ENCODE assay signal across 8 cellular contexts in genomic region chr9:6008169-6008979, GRCh38. TPM values are rescaled to one million over a fixed set of nuclear protein-coding genes. Genes with fewer than 3 reads are reported as not detected.
DNase-seq lines count a peak whose midpoint lies in the region; ATAC-seq and TF ChIP-seq lines count a peak whose summit lies in the region.

No MANE protein-coding gene starts in this region.

- H3K4ac ChIP-seq in trophoblast cell (ENCODE audit: low read depth, low read length) = peak overlapping the region; percentile 40

- intact Hi-C loops in cardiac septum (cut with DNase I) = loop anchor here (10.0 kb wide), 1 partner anchor 174 kb away; the partner anchor contains the start of gene ERMP1
- intact Hi-C loops in transverse colon (cut with DNase I; ENCODE audit: low total_unique reads) = no loop called here

- H2AFZ ChIP-seq in trophoblast cell (ENCODE audit: insufficient read depth, low read length, poor library complexity) = peak overlapping the region; percentile 56

- TF ChIP-seq POLR2A in transverse colon (IDR thresholded peaks at IDR 0.05) = peak; percentile 63

- H3K14ac ChIP-seq in trophoblast cell (ENCODE audit: low read length) = peak overlapping the region; percentile 76

- peak overlapping the region; percentile 30 for H2BK120ac ChIP-seq in trophoblast cell (ENCODE audit: insufficient read depth, low read length, poor library complexity)

- H3K4me3 ChIP-seq in GM12875 (ENCODE audit: low read depth, low read length) = peak overlapping the region; percentile 88
- H3K4me3 ChIP-seq in trophoblast cell (ENCODE audit: low read depth, low read length) = peak overlapping the region; percentile 97
- H3K4me3 ChIP-seq in transverse colon = peak overlapping the region; percentile 88 to 100 (median 93)

- DNase-seq in NCI-H1417 (lab: John Stamatoyannopoulos, UW) (peak; percentile 93 to 97 (median 94)), SW 1271 (lab: John Stamatoyannopoulos, UW) (peak; percentile 55 to 82), cardiac septum (ENCODE audit: low spot score) (peak; percentile 98), trophoblast cell (peak; percentile 96 to 97), transverse colon (peak; percentile 96)

- no peak for TF ChIP-seq EP300 in transverse colon (IDR thresholded peaks at IDR 0.05; ENCODE audit: low read depth)

- peak overlapping the region; percentile 83 for H3K9ac ChIP-seq in trophoblast cell (ENCODE audit: low read length)

- peak overlapping the region; percentile 71 for H4K8ac ChIP-seq in trophoblast cell (ENCODE audit: low read depth, low read length)

- H2BK5ac ChIP-seq in trophoblast cell (ENCODE audit: low read depth, low read length, poor library complexity) = peak overlapping the region; percentile 81

- H3K4me1 ChIP-seq in trophoblast cell (ENCODE audit: control insufficient read depth in 1 of 2, insufficient read depth in 2 of 2, low read length in 2 of 2) (no peaks in the 10 kb centered on the region), transverse colon (peaks cover 0 to 52% (median 15%) of the 10 kb centered on the region in 4 donors)

- H3K23ac ChIP-seq in trophoblast cell (ENCODE audit: low read length) = no peak overlapping the region

- H3K79me2 ChIP-seq in trophoblast cell (ENCODE audit: control insufficient read depth, insufficient read depth, low read length, poor library complexity) = peaks cover 3% of the 10 kb centered on the region

- H3K9me3 ChIP-seq in trophoblast cell (ENCODE audit: insufficient read depth, low read depth, low read length) (no peaks in the 10 kb centered on the region), transverse colon (no peaks in the 10 kb centered on the region)

- in situ Hi-C loops in transverse colon (cut with MboI; ENCODE audit: low pct_ligation_motif_present in 1 of 4, low pct_unique_long_range_greater_than_20kb in 1 of 4, low sequenced_read_pairs in 3 of 4) = loop anchor here in 1 of 4 donors (25.0 kb wide), 1 partner anchor 1321 kb away; the partner anchor contains the start of gene CDC37L1

- 1% methylated on average over 25 to 39 of the region's 40 CpGs for WGBS in adipose tissue, 3 donors
- no CpG with 5 or more reads among the region's 40 CpGs for WGBS in trophoblast cell (ENCODE audit: extremely low coverage, insufficient coverage, insufficient read length)
- 1% methylated on average over 9 to 28 of the region's 40 CpGs for WGBS in transverse colon (ENCODE audit: low coverage in 1 of 2), 2 donors

- peak overlapping the region; percentile 69 for H4K12ac ChIP-seq in trophoblast cell (ENCODE audit: low read depth, low read length)

- peak; percentile 59 for ATAC-seq in HG02763 (IDR thresholded peaks at IDR 0.05; ENCODE audit: unreplicated experiment)

- no peak overlapping the region for H2AK5ac ChIP-seq in trophoblast cell (ENCODE audit: low read length)

- H3K79me1 ChIP-seq in trophoblast cell (ENCODE audit: low read length) = peaks cover 7% of the 10 kb centered on the region

- peaks cover 4 to 7% of the 10 kb centered on the region in 2 experiments for H3K36me3 ChIP-seq in trophoblast cell (ENCODE audit: control insufficient read depth in 1 of 2, insufficient read depth in 2 of 2, low read length in 2 of 2)
- peaks cover 0 to 6% (median 2%) of the 10 kb centered on the region in 4 donors for H3K36me3 ChIP-seq in transverse colon

- no peaks in the 10 kb centered on the region for H3K27me3 ChIP-seq in trophoblast cell (ENCODE audit: insufficient read depth, low read length)
- no peaks in the 10 kb centered on the region for H3K27me3 ChIP-seq in transverse colon

- TF ChIP-seq CTCF in GM12875 (IDR thresholded peaks at IDR 0.05; ENCODE audit: borderline replicate concordance, insufficient read depth, low read depth, low read length) (no peak), transverse colon (IDR thresholded peaks at IDR 0.05) (no peak)

- H3K18ac ChIP-seq in trophoblast cell (ENCODE audit: low read length) = peak overlapping the region; percentile 85

- H4K91ac ChIP-seq in trophoblast cell (ENCODE audit: low read depth, low read length) = peak overlapping the region; percentile 89

- H3K4me2 ChIP-seq in trophoblast cell (ENCODE audit: low read length) = peak overlapping the region; percentile 100

- H3K27ac ChIP-seq in adipose tissue (ENCODE audit: low read depth, low read length) (peak overlapping the region; percentile 87), trophoblast cell (ENCODE audit: low read depth, low read length) (peak overlapping the region; percentile 87), transverse colon (peak overlapping the region; percentile 98 to 100 (median 99))

- no peak overlapping the region for H2BK12ac ChIP-seq in trophoblast cell (ENCODE audit: low read length)

RNA-seq across cellular contexts. Expression of gene RANBP6, which starts 7.0 kb away (rescaled TPM):
- 1 to 10 TPM; 4.0 to 7.5 (median 5.6) TPM for polyA plus RNA-seq in adipose tissue
- total RNA-seq in cardiac septum (21.6 TPM), transverse colon (10 to 100 TPM in 1 of 4 donors, 1 to 10 TPM in 3; 8.6 to 19.8 (median 8.9) TPM)
- 8.3 and 8.6 TPM in 2 replicates for polyA plus RNA-seq in trophoblast cell (2013)

Comparison
In these comparisons a context has a peak if more than half of its experiments do, and no peak if none do; other contexts are left out.
1. Peak in every context shown above with its lines: DNase-seq, ATAC-seq, H3K4me3 ChIP-seq and H3K27ac ChIP-seq.